15 cellular contexts compared by ENCODE assay signal in the genomic region with DNA sequence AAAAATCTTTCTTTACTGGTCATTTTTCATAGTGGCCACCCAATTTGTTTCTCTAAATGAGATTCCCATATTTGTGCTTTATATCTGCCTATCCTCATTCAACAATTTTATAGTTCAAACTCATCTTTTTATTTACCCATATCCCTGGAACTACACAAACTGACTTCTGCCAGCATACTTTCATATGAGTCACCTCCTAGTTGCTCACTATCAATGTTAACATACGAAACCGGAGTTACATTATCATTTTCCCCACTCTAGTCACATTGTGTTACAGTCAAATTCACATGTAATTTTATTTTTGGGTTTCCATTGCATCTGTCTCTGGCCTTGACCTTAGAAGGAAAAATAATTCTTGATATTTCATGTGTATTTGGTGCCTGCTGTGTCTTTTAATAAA.
"Had no signal": no experiment of that assay in that cellular context is flagged by ENCODE, and none has a peak within 500 bp of the region (broad histone marks: within the 10 kb centered on the region; RNA-seq: fewer than 3 reads in every experiment).

No MANE protein-coding gene starts in this region.

- H3K79me2 ChIP-seq: hepatocyte had no signal

- H3K4me2 ChIP-seq: hepatocyte had no signal

- H3K4me1 ChIP-seq: body of pancreas, sigmoid colon had no signal

- H3K36me3 ChIP-seq: lower lobe of right lung, sigmoid colon, thyroid gland had no signal

- H3K9me3 ChIP-seq: body of pancreas, lower lobe of right lung, sigmoid colon, thyroid gland had no signal

- H3K27me3 ChIP-seq: body of pancreas, hepatocyte, sigmoid colon, thyroid gland had no signal

- H3K4me3 ChIP-seq: body of pancreas, coronary artery, hepatocyte, lower lobe of right lung, sigmoid colon, thyroid gland had no signal

- ATAC-seq: activated CD4-positive, CD25-positive, alpha-beta regulatory T cell treated with anti-CD3 and anti-CD28 coated beads, Interleukin-2, amount 50 U/mL, for 24 hours; activated T-cell treated with anti-CD3 and anti-CD28 coated beads, Interleukin-2, amount 50 U/mL, for 4 hours; body of pancreas; left cardiac atrium; lower lobe of right lung had no signal

- DNase-seq: activated CD4-positive, alpha-beta T cell treated with anti-CD3 and anti-CD28 coated beads, Interleukin-2, amount 10 ng/mL, durations not matched to agents 7 days and 5 days; activated CD8-positive, alpha-beta memory T cell treated with anti-CD3 and anti-CD28 coated beads, Interleukin-2, amount 50 U/mL, for 4 hours; activated naive CD4-positive, alpha-beta T cell treated with anti-CD3 and anti-CD28 coated beads for 36 hours; activated T-cell treated with anti-CD3 and anti-CD28 coated beads, Interleukin-2, amount 50 U/mL, for 4 hours; body of pancreas; left cardiac atrium; lower lobe of right lung; midbrain; sigmoid colon; stimulated activated CD8-positive, alpha-beta memory T cell treated with anti-CD3 and anti-CD28 coated beads, Interleukin-4, amount 100 ng/mL, for 48 hours; stimulated activated naive CD4-positive, alpha-beta T cell; thyroid gland had no signal

- H2AFZ ChIP-seq: hepatocyte had no signal

- H3K27ac ChIP-seq: body of pancreas, coronary artery, hepatocyte, lower lobe of right lung, sigmoid colon, thyroid gland had no signal
